ENCODE assay signal across 1 cellular context in genomic region chr2:230425377-230425776, GRCh38.
TF ChIP-seq lines count a peak whose summit lies in the region.

No MANE protein-coding gene starts in this region.

TF ChIP-seq in IMR-90, 13 proteins besides CTCF, POLR2A, EP300 and RAD21 (continued from another document):
- no peak for TF ChIP-seq ELK1 (IDR thresholded peaks at IDR 0.05; ENCODE audit: borderline replicate concordance, low read depth, low read length)
